In genomic region chr4:1962980-1963379, GRCh38 we compare ENCODE assay signal across 19 cellular contexts. TPM values are rescaled to one million over a fixed set of nuclear protein-coding genes. Genes with fewer than 3 reads are reported as not detected.
DNase-seq lines count a peak whose midpoint lies in the region; ATAC-seq, FAIRE-seq and TF ChIP-seq lines count a peak whose summit lies in the region.
"Had no signal": no experiment of that assay in that cellular context is flagged by ENCODE, and none has a peak within 500 bp of the region (broad histone marks: within the 10 kb centered on the region; RNA-seq: fewer than 3 reads in every experiment).

No MANE protein-coding gene starts in this region.

- no peak overlapping the region for H3K4me3 ChIP-seq in HepG2 (replicated peaks in 1 of 3; ENCODE audit: insufficient read depth in 1 of 3, low read depth in 2 of 3, low read length in 3 of 3)
- H3K4me3 ChIP-seq in right lobe of liver: no peak overlapping the region
- H3K4me3 ChIP-seq: GM12878 had no signal

- no peak overlapping the region for H3K9ac ChIP-seq in HepG2 (ENCODE audit: insufficient read depth, low read depth, low read length)

- peaks cover 18% of the 10 kb centered on the region; the same call in 1 of the 2 replicates for H3K4me1 ChIP-seq in HepG2 (ENCODE audit: insufficient read depth, low read length)
- H3K4me1 ChIP-seq in right lobe of liver: peaks cover 0 to 7% (median 3%) of the 10 kb centered on the region in 4 donors
- H3K4me1 ChIP-seq: Caco-2 had no signal

- TF ChIP-seq POLR2A in HepG2 (IDR thresholded peaks at IDR 0.05; ENCODE audit: insufficient read depth in 1 of 2, low read depth in 2 of 2, low read length in 2 of 2): no peak
- TF ChIP-seq POLR2A in right lobe of liver (IDR thresholded peaks at IDR 0.05): no peak

- H3K27ac Mint-ChIP-seq in activated naive CD4-positive, alpha-beta T cell treated with anti-CD3 and anti-CD28 coated beads, Interleukin-2, amount 50 U/mL, for 72 hours: peak overlapping the region; percentile 14 to 45
- H3K27ac Mint-ChIP-seq in WTC11: peak overlapping the region; percentile 19; the same call in 1 of the 2 replicates
- H3K27ac Mint-ChIP-seq: CD8-positive, alpha-beta T cell had no signal

- no peaks in the 10 kb centered on the region for H3K9me3 Mint-ChIP-seq in activated naive CD4-positive, alpha-beta T cell treated with anti-CD3 and anti-CD28 coated beads, Interleukin-2, amount 50 U/mL, for 72 hours
- no peaks in the 10 kb centered on the region for H3K9me3 Mint-ChIP-seq in WTC11
- H3K9me3 Mint-ChIP-seq: CD8-positive, alpha-beta T cell had no signal

- no peak for TF ChIP-seq CTCF in HepG2 (CRISPR knock-in tag; IDR thresholded peaks at IDR 0.05)
- no peak for TF ChIP-seq CTCF in right lobe of liver (IDR thresholded peaks at IDR 0.05)
- TF ChIP-seq CTCF in WTC11 (IDR thresholded peaks at IDR 0.05): no peak

- ATAC-seq in activated naive CD4-positive, alpha-beta T cell treated with anti-CD3 and anti-CD28 coated beads, Interleukin-2, amount 50 U/mL, for 72 hours: no peak
- ATAC-seq in HepG2 (peak; percentile 32; the same call in 2 of the 3 replicates), right lobe of liver (no peak), WTC11 (no peak), GM19324 (IDR thresholded peaks at IDR 0.05; ENCODE audit: low FRiP score, unreplicated experiment) (no peak), GM21423 (IDR thresholded peaks at IDR 0.05; ENCODE audit: unreplicated experiment) (no peak)
- ATAC-seq: CD8-positive, alpha-beta T cell; GM12878 had no signal

- peaks cover 42 to 85% of the 10 kb centered on the region in 2 experiments for H3K36me3 ChIP-seq in HepG2 (replicated peaks in 1 of 2; ENCODE audit: control insufficient read depth in 1 of 2, insufficient read depth in 2 of 2, low read length in 2 of 2)
- peaks cover 0 to 16% (median 2%) of the 10 kb centered on the region in 4 donors for H3K36me3 ChIP-seq in right lobe of liver

- no peaks in the 10 kb centered on the region for H3K79me2 ChIP-seq in HepG2 (ENCODE audit: insufficient read depth, low read length)

- CTCF ChIA-PET in HepG2 (lab: Yijun Ruan, JAX; ENCODE audit: low intra/inter-chr PET ratio, low total read pairs) (no interaction called here), WTC11 (lab: Charles Lee) (no interaction called here)

- H2AFZ ChIP-seq in HepG2 (ENCODE audit: low read length): no peak overlapping the region

- H3K36me3 Mint-ChIP-seq in activated naive CD4-positive, alpha-beta T cell treated with anti-CD3 and anti-CD28 coated beads, Interleukin-2, amount 50 U/mL, for 72 hours: peaks cover 51 to 81% of the 10 kb centered on the region in 2 donors
- peaks cover 56% of the 10 kb centered on the region for H3K36me3 Mint-ChIP-seq in WTC11

- H3K27ac ChIP-seq in HepG2 (ENCODE audit: extremely low read length, insufficient read depth, low read length): no peak overlapping the region
- H3K27ac ChIP-seq in right lobe of liver: no peak overlapping the region

- no peak overlapping the region for H3K4me3 Mint-ChIP-seq in WTC11
- H3K4me3 Mint-ChIP-seq: CD8-positive, alpha-beta T cell had no signal

- no peaks in the 10 kb centered on the region; a peak in 1 of 5 replicates for H3K27me3 ChIP-seq in HepG2 (ENCODE audit: control insufficient read depth in 1 of 2, insufficient read depth in 2 of 2, low read length in 2 of 2)
- H3K27me3 ChIP-seq in right lobe of liver: no peaks in the 10 kb centered on the region

- TF ChIP-seq RAD21 in HepG2 (CRISPR knock-in tag; IDR thresholded peaks at IDR 0.05): no peak

- in situ Hi-C loops in HepG2 (cut with HindIII; ENCODE audit: extremely low pct_ligation_motif_present, low pct_unique_long_range_greater_than_20kb): no loop called here

- 87% methylated on average over 4 of the region's 4 CpGs for WGBS in HepG2 (ENCODE audit: low lambda C conversion rate)
- whole genome bisulfite sequencing in right lobe of liver (ENCODE audit: insufficient coverage, low coverage, low lambda C conversion rate, missing lambda C conversion rate): 88% methylated on average over 4 of the region's 4 CpGs

- no peak for TF ChIP-seq EP300 in HepG2 (IDR thresholded peaks at IDR 0.05; ENCODE audit: low read depth in 2 of 2, low read length in 2 of 2)
- TF ChIP-seq EP300 in HepG2 (CRISPR knock-in tag; IDR thresholded peaks at IDR 0.05; ENCODE audit: borderline replicate concordance): no peak

- no peaks in the 10 kb centered on the region for H3K9me3 ChIP-seq in HepG2 (ENCODE audit: low read length)
- H3K9me3 ChIP-seq in right lobe of liver: no peaks in the 10 kb centered on the region
- H3K9me3 ChIP-seq: Caco-2 had no signal

- H3K4me1 Mint-ChIP-seq in WTC11: peaks cover 4% of the 10 kb centered on the region

- H3K4me2 ChIP-seq in HepG2 (ENCODE audit: low read depth, low read length): no peak overlapping the region

- POLR2A ChIA-PET in HepG2 (lab: Yijun Ruan, JAX) (no interaction called here), WTC11 (lab: Charles Lee) (no interaction called here)

- no TSS peak for BruUV-seq in HepG2 (replicated peaks; lab: Mats Ljungman, UMichigan)

- intact Hi-C loops in HepG2 (cut with micrococcal nuclease; ENCODE audit: unreplicated experiment) (no loop called here), right lobe of liver (cut with DNase I) (no loop called here), posterior vena cava (cut with DNase I) (no loop called here)

- no peaks in the 10 kb centered on the region for H4K20me1 ChIP-seq in HepG2 (ENCODE audit: insufficient read depth, low read length)

- FAIRE-seq in HepG2 (lab: Jason Lieb, UNC): no peak
- FAIRE-seq: H1 had no signal

- H3K27me3 Mint-ChIP-seq in WTC11 (ENCODE audit: low read depth): no peaks in the 10 kb centered on the region

- DNase-seq in activated naive CD4-positive, alpha-beta T cell treated with anti-CD3 and anti-CD28 coated beads, Interleukin-2, amount 50 U/mL, for 72 hours (ENCODE audit: low spot score in 2 of 2): no peak
- DNase-seq in activated naive CD4-positive, alpha-beta T cell treated with Interleukin-2 at 50 U/mL for 16 hours: no peak
- DNase-seq in HepG2 (ENCODE audit: low spot score) (no peak), right lobe of liver (no peak), WTC11 (ENCODE audit: low spot score) (no peak), posterior vena cava (ENCODE audit: low spot score) (peak; percentile 30)
- DNase-seq: C1 segment of cervical spinal cord; Caco-2; CD8-positive, alpha-beta T cell; DMS153; DMS79; EL; GDM1; H7; HCEC 1CT had no signal

TF ChIP-seq in HepG2, 621 proteins besides CTCF, POLR2A, EP300 and RAD21:
- TF ChIP-seq RFX5 (IDR thresholded peaks at IDR 0.05; ENCODE audit: low read depth, low read length): no peak

TF ChIP-seq in WTC11, 78 proteins besides CTCF, POLR2A, EP300 and RAD21 (continues in another document):
- TF ChIP-seq SMAD3 (CRISPR knock-in tag; IDR thresholded peaks at IDR 0.05; ENCODE audit: borderline replicate concordance): no peak
- TF ChIP-seq ZNF423 (CRISPR knock-in tag; IDR thresholded peaks at IDR 0.05): no peak
- TF ChIP-seq TP53 (CRISPR knock-in tag; IDR thresholded peaks at IDR 0.05): no peak
- TF ChIP-seq STAT6 (CRISPR knock-in tag; conservative IDR thresholded peaks at IDR 0.05; ENCODE audit: low read depth): no peak
- no peak for TF ChIP-seq CBFB (CRISPR knock-in tag; IDR thresholded peaks at IDR 0.05; ENCODE audit: low read depth)

RNA-seq across cellular contexts. Expression of gene NELFA, which starts 45.8 kb away (rescaled TPM):
- 10 to 100 TPM; 44.8 to 53.8 TPM for total RNA-seq in activated naive CD4-positive, alpha-beta T cell treated with anti-CD3 and anti-CD28 coated beads, Interleukin-2, amount 50 U/mL, for 72 hours
- total RNA-seq in HepG2 (2016; rRNA removed; fragmentation: Illumina TruSeq; extraction: Trizol) (11.4 and 18.5 TPM in 2 replicates), right lobe of liver (10 to 100 TPM in 2 of 6 experiments, 1 to 10 TPM in 4; 6.6 to 14.7 (median 8.7) TPM), WTC11 (2021) (63.3 to 72.6 TPM (median 69.2 TPM) in 3 replicates), posterior vena cava (10 to 100 TPM; 16.2 to 17.3 TPM)
- 11.0 and 11.5 TPM in 2 replicates for total RNA-seq in HepG2 (2016; cell fraction: cytosol; rRNA removed; fragmentation: Illumina TruSeq; extraction: Trizol; ENCODE audit: low read depth)
- 10.3 and 19.4 TPM in 2 replicates for total RNA-seq in HepG2 (2016; cell fraction: insoluble cytoplasmic fraction; rRNA removed; fragmentation: Illumina TruSeq; extraction: Trizol)
- total RNA-seq in HepG2 (2016; cell fraction: membrane; rRNA removed; fragmentation: Illumina TruSeq; extraction: Trizol): 15.4 and 15.7 TPM in 2 replicates
- total RNA-seq in HepG2 (2016; cell fraction: nucleus; rRNA removed; fragmentation: Illumina TruSeq; extraction: Trizol): 15.3 and 18.5 TPM in 2 replicates
- polyA plus RNA-seq in HepG2 (2011; rRNA removed): 13.3 and 14.6 TPM in 2 replicates
- 6.5 and 13.6 TPM in 2 replicates for polyA plus RNA-seq in HepG2 (2011; cell fraction: cytosol; rRNA removed)
- polyA plus RNA-seq in HepG2 (2011; cell fraction: nucleus; rRNA removed): 45.3 and 58.0 TPM in 2 replicates
- 16.5 and 18.9 TPM in 2 replicates for polyA plus RNA-seq in HepG2 (2012)
- polyA plus RNA-seq in HepG2 (2016; cell fraction: cytosol; fragmentation: Illumina TruSeq; extraction: Trizol; ENCODE audit: low read depth): 6.0 and 6.9 TPM in 2 replicates
- 18.4 and 25.2 TPM in 2 replicates for polyA plus RNA-seq in HepG2 (2016; cell fraction: insoluble cytoplasmic fraction; fragmentation: Illumina TruSeq; extraction: Trizol; ENCODE audit: low read depth)
- polyA plus RNA-seq in HepG2 (2016; cell fraction: membrane; fragmentation: Illumina TruSeq; extraction: Trizol; ENCODE audit: low read depth): 9.2 and 10.2 TPM in 2 replicates
- 43.4 and 47.9 TPM in 2 replicates for polyA plus RNA-seq in HepG2 (2016; cell fraction: nucleus; fragmentation: Illumina TruSeq; extraction: Trizol; ENCODE audit: insufficient read depth, low read depth)
- 8.8 and 40.6 TPM in 2 replicates for polyA minus RNA-seq in HepG2 (2011; rRNA and poly(A)+ RNA removed; ENCODE audit: low replicate concordance)
- polyA minus RNA-seq in HepG2 (2011; cell fraction: cytosol; rRNA and poly(A)+ RNA removed): 11.3 and 19.9 TPM in 2 replicates
- 29.0 and 37.0 TPM in 2 replicates for polyA minus RNA-seq in HepG2 (2011; cell fraction: nucleus; rRNA and poly(A)+ RNA removed)
